In the genomic region with DNA sequence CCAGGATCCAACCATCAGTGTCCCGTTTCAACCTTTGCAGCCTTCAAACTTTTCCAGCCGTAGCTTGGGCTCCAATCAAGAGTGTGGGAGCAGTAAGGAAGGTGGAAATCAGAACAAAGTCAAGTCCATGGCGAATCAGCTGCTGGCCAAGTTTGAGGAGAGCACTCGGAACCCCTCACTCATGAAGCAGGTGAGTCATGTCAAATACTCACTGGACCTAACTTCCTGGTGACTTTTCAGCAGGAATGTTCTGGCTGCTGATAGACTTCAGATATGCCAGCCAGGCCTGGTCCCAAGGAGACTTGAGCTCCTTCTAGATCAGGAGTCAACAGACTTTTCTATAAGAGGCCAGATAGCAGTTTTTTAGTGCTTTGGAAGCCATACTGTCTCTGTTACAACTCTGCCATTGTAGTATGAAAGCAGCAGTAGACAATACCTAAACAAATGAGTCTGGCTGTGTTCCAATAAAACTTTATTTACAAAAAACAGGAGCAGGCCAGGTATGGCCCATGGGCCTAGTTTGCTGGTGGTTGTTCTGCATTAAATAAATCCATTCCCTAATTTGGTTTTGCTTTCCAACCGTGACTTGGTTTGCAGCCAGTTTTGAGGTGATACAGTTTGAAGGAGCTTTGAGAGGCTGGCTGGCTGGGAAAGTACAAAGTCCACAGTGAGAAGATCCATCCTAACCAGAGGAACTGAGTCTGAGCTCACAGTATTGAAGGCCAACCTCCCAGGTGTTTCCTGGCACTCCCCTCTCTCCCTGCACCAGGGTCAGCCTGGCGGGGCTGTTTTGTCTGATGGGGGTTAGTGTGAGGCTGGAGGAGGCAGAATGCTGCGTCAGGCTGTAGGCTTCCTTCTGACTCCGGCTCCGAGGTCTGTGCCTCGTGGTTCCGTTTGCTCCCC, we compare ENCODE assay signal across 15 cellular contexts.
A peak's percentile ranks its signal among the peaks of the same experiment; 100 is the strongest.
DNase-seq lines count a peak whose midpoint lies in the region; ATAC-seq, FAIRE-seq and TF ChIP-seq lines count a peak whose summit lies in the region.
"Had no signal": no experiment of that assay in that cellular context is flagged by ENCODE, and none has a peak within 500 bp of the region (broad histone marks: within the 10 kb centered on the region; RNA-seq: fewer than 3 reads in every experiment).

No MANE protein-coding gene starts in this region.

- POLR2A ChIA-PET in WTC11 (lab: Charles Lee): no interaction called here

- ATAC-seq in body of pancreas: peak; percentile 43
- no peak for ATAC-seq in WTC11
- no peak for ATAC-seq in HG03378 (IDR thresholded peaks at IDR 0.05; ENCODE audit: unreplicated experiment)

- peaks cover 58 to 76% (median 71%) of the 10 kb centered on the region in 10 experiments for H3K4me1 ChIP-seq in BLaER1 treated with 17β-estradiol and CSF1 and Interleukin-3, amounts not matched to agents 10 nM and 100 nM
- H3K4me1 ChIP-seq in body of pancreas (peaks cover 66% of the 10 kb centered on the region), mesenchymal stem cell (ENCODE audit: control insufficient read depth, insufficient read depth, low read depth, low read length) (peaks cover 17% of the 10 kb centered on the region)

- no peak overlapping the region for H3K14ac ChIP-seq in mesenchymal stem cell (ENCODE audit: low read length in 2 of 2)

- no peak overlapping the region for H3K27ac Mint-ChIP-seq in WTC11
- H3K27ac Mint-ChIP-seq: activated CD4-positive, alpha-beta memory T cell treated with anti-CD3 and anti-CD28 coated beads for 36 hours; type B pancreatic cell had no signal

- peak overlapping the region; percentile 27 for H2AK5ac ChIP-seq in mesenchymal stem cell (ENCODE audit: low read length, severe bottlenecking)

- H3K27me3 Mint-ChIP-seq in WTC11 (ENCODE audit: low read depth): no peaks in the 10 kb centered on the region
- H3K27me3 Mint-ChIP-seq: activated CD4-positive, alpha-beta memory T cell treated with anti-CD3 and anti-CD28 coated beads for 36 hours; CD4-positive, CD25-positive, alpha-beta regulatory T cell; type B pancreatic cell had no signal

- H4K91ac ChIP-seq in mesenchymal stem cell (ENCODE audit: low read length): no peak overlapping the region

- peak overlapping the region in 1 of 11 experiments; percentile 34; a peak in 2 of 22 replicates for H3K9ac ChIP-seq in BLaER1 treated with 17β-estradiol and CSF1 and Interleukin-3, amounts not matched to agents 10 nM and 100 nM
- no peak overlapping the region for H3K9ac ChIP-seq in mesenchymal stem cell (ENCODE audit: low read length)

- peaks cover 0 to 8% (median 0%) of the 10 kb centered on the region in 11 experiments; a peak in 1 of 22 replicates for H3K36me3 ChIP-seq in BLaER1 treated with 17β-estradiol and CSF1 and Interleukin-3, amounts not matched to agents 10 nM and 100 nM
- H3K36me3 ChIP-seq in body of pancreas (replicated peaks in 1 of 2; ENCODE audit: insufficient read depth in 1 of 2, low read depth in 2 of 2) (no peaks in the 10 kb centered on the region), mesenchymal stem cell (ENCODE audit: control insufficient read depth in 1 of 2, insufficient read depth in 2 of 2, low read depth in 1 of 2, low read length in 2 of 2) (peaks cover 46% of the 10 kb centered on the region in 2 experiments)

- H2BK12ac ChIP-seq in mesenchymal stem cell (ENCODE audit: low read length in 2 of 2): no peak overlapping the region

- H2BK120ac ChIP-seq in mesenchymal stem cell (ENCODE audit: low read depth, low read length): peak overlapping the region; percentile 7

- no peak overlapping the region for H3K4me3 ChIP-seq in BLaER1 treated with 17β-estradiol and CSF1 and Interleukin-3, amounts not matched to agents 10 nM and 100 nM
- H3K4me3 ChIP-seq in body of pancreas (no peak overlapping the region), mesenchymal stem cell (ENCODE audit: insufficient read depth in 1 of 2, low read depth in 1 of 2, low read length in 2 of 2) (no peak overlapping the region)

- no peak overlapping the region for H3K18ac ChIP-seq in mesenchymal stem cell (ENCODE audit: low read depth in 1 of 2, low read length in 2 of 2)

- peaks cover 17% of the 10 kb centered on the region for H3K79me1 ChIP-seq in mesenchymal stem cell (replicated peaks; ENCODE audit: low read length, poor library complexity, severe bottlenecking)

- TF ChIP-seq CTCF in body of pancreas (IDR thresholded peaks at IDR 0.05) (no peak), WTC11 (IDR thresholded peaks at IDR 0.05) (no peak)

- H2BK15ac ChIP-seq in mesenchymal stem cell (ENCODE audit: low read depth, poor library complexity, severe bottlenecking): no peak overlapping the region

- H3K23ac ChIP-seq in mesenchymal stem cell (ENCODE audit: low read length in 2 of 2): no peak overlapping the region

- no peaks in the 10 kb centered on the region for H3K9me3 Mint-ChIP-seq in WTC11
- H3K9me3 Mint-ChIP-seq: activated CD4-positive, alpha-beta memory T cell treated with anti-CD3 and anti-CD28 coated beads for 36 hours; type B pancreatic cell had no signal

- 48 to 52% methylated on average over 11 of the region's 11 CpGs for WGBS in body of pancreas, 2 donors
- WGBS in mesenchymal stem cell: 92% methylated on average over 11 of the region's 11 CpGs

- no peak overlapping the region for H2BK5ac ChIP-seq in mesenchymal stem cell (ENCODE audit: low read depth, low read length, poor library complexity, severe bottlenecking)

- intact Hi-C loops in body of pancreas (cut with DNase I): loop anchor here (10.0 kb wide), 1 partner anchor 115 kb away; no protein-coding TSS in a partner anchor

- FAIRE-seq in GM12892 (lab: Jason Lieb, UNC): no peak

- H3K4ac ChIP-seq in mesenchymal stem cell (ENCODE audit: low read depth in 1 of 2, low read length in 2 of 2): no peak overlapping the region

- H3K36me3 Mint-ChIP-seq in WTC11: no peaks in the 10 kb centered on the region
- H3K36me3 Mint-ChIP-seq: type B pancreatic cell had no signal

- no peak overlapping the region for H3K4me3 Mint-ChIP-seq in WTC11
- H3K4me3 Mint-ChIP-seq: activated CD4-positive, alpha-beta memory T cell treated with anti-CD3 and anti-CD28 coated beads for 36 hours; CD4-positive, CD25-positive, alpha-beta regulatory T cell; type B pancreatic cell had no signal

- TF ChIP-seq POLR2A in body of pancreas (IDR thresholded peaks at IDR 0.05) (no peak), GM12892 (IDR thresholded peaks at IDR 0.05; ENCODE audit: low read depth, low read length) (no peak)

- H3K9me3 ChIP-seq in BLaER1 treated with 17β-estradiol and CSF1 and Interleukin-3, amounts not matched to agents 10 nM and 100 nM (replicated peaks in 1 of 11): no peaks in the 10 kb centered on the region
- H3K9me3 ChIP-seq in body of pancreas: no peaks in the 10 kb centered on the region
- H3K9me3 ChIP-seq in mesenchymal stem cell (ENCODE audit: control insufficient read depth, low read length): no peaks in the 10 kb centered on the region

- peak overlapping the region; percentile 61 to 74 (median 67) for H3K4me2 ChIP-seq in BLaER1 treated with 17β-estradiol and CSF1 and Interleukin-3, amounts not matched to agents 10 nM and 100 nM
- no peak overlapping the region for H3K4me2 ChIP-seq in mesenchymal stem cell (ENCODE audit: low read length, poor library complexity, severe bottlenecking)

- peak overlapping the region in 7 of 11 experiments; percentile 23 to 61 (median 47); a peak in 13 of 22 replicates for H3K27ac ChIP-seq in BLaER1 treated with 17β-estradiol and CSF1 and Interleukin-3, amounts not matched to agents 10 nM and 100 nM
- peak overlapping the region; percentile 78 to 97 (median 86) for H3K27ac ChIP-seq in body of pancreas
- H3K27ac ChIP-seq in mesenchymal stem cell (ENCODE audit: low read length, poor library complexity, severe bottlenecking): no peak overlapping the region

- no peak overlapping the region for H2AFZ ChIP-seq in mesenchymal stem cell (ENCODE audit: low read depth, low read length)

- no peaks in the 10 kb centered on the region for H3K27me3 ChIP-seq in BLaER1 treated with 17β-estradiol and CSF1 and Interleukin-3, amounts not matched to agents 10 nM and 100 nM
- H3K27me3 ChIP-seq in body of pancreas (no peaks in the 10 kb centered on the region), mesenchymal stem cell (ENCODE audit: control insufficient read depth in 1 of 2, insufficient read depth in 1 of 2, low read length in 2 of 2) (no peaks in the 10 kb centered on the region)

- H4K8ac ChIP-seq in mesenchymal stem cell (ENCODE audit: low read length): no peak overlapping the region

- H3K4me1 Mint-ChIP-seq in WTC11: peaks cover 26% of the 10 kb centered on the region

- CTCF ChIA-PET in WTC11 (lab: Charles Lee): interaction anchor here (1.0 to 1.2 kb wide), 2 partner anchors 188 to 192 kb away, joined by 3 read pairs; no protein-coding TSS in a partner anchor

- DNase-seq in Kasumi-1 (lab: John Stamatoyannopoulos, UW) (peak; percentile 47 to 50), body of pancreas (peak; percentile 57 to 75 (median 72)), mesenchymal stem cell (no peak), GM12892 (ENCODE audit: insufficient read length) (no peak), WTC11 (ENCODE audit: low spot score) (no peak), SHP77 (lab: John Stamatoyannopoulos, UW) (no peak)
- DNase-seq: activated CD4-positive, alpha-beta memory T cell treated with anti-CD3 and anti-CD28 coated beads for 36 hours; activated naive CD4-positive, alpha-beta T cell treated with anti-CD3 and anti-CD28 coated beads, Interleukin-2, amount 50 U/mL, for 16 hours; CD4-positive, CD25-positive, alpha-beta regulatory T cell; effector CD8-positive, alpha-beta T cell; NK-92 treated with Interleukin-12 subunit alpha and Interleukin-12 subunit beta, amount 100 ng/mL, for 24 hours; SW 1271 had no signal

- no peaks in the 10 kb centered on the region for H4K20me1 ChIP-seq in BLaER1 treated with 17β-estradiol and CSF1 and Interleukin-3, amounts not matched to agents 10 nM and 100 nM

TF ChIP-seq in WTC11, 78 proteins besides CTCF, POLR2A, EP300 and RAD21:
- no peak for TF ChIP-seq RELA (CRISPR knock-in tag; IDR thresholded peaks at IDR 0.05; ENCODE audit: borderline replicate concordance)

Comparison
In these comparisons a context has a peak if more than half of its experiments do, and no peak if none do; other contexts are left out.
1. DNase-seq: peak in Kasumi-1 (2 of 2) and body of pancreas (4 of 4); none in mesenchymal stem cell (single experiment), GM12892 (single experiment), WTC11 (single experiment) and SHP77 (0 of 2).